In genomic region chr7:126686474-126686873, GRCh38 we compare ENCODE assay signal across 27 cellular contexts.
"Had no signal": no experiment of that assay in that cellular context is flagged by ENCODE, and none has a peak within 500 bp of the region (broad histone marks: within the 10 kb centered on the region; RNA-seq: fewer than 3 reads in every experiment).

No MANE protein-coding gene starts in this region.

- H3K9me3 ChIP-seq: mucosa of descending colon, pancreas, prostate gland, thoracic aorta, upper lobe of right lung had no signal

- H3K4me3 ChIP-seq: left lung, lung, mucosa of descending colon, pancreas, prostate gland, skin epidermis, suprapubic skin, thoracic aorta, tibial artery, upper lobe of right lung had no signal

- ATAC-seq: left colon; left lung; mucosa of descending colon; naive thymus-derived CD4-positive, alpha-beta T cell; pancreas; right cardiac atrium; sciatic nerve; stimulated activated naive B cell treated with anti-CD40 and anti-IgM and Interleukin-4, amounts not matched to agents 10 μg/mL and 1 μg/mL and 100 μg/mL, for 72 hours; stimulated activated naive CD8-positive, alpha-beta T cell treated with anti-CD3 and anti-CD28 coated beads, Interleukin-15, Interleukin-2, amounts not matched to agents 100 U/mL and 50 U/mL, for 24 hours had no signal

- H3K4me1 ChIP-seq: left lung, pancreas, prostate gland, suprapubic skin, tibial artery, upper lobe of right lung had no signal

- H3K36me3 ChIP-seq: left lung, pancreas, prostate gland, suprapubic skin, thoracic aorta, tibial artery, upper lobe of right lung had no signal

- H3K27ac ChIP-seq: left lung, pancreas, prostate gland, skin epidermis, suprapubic skin, thoracic aorta, tibial artery, upper lobe of right lung had no signal

- DNase-seq: hippocampal formation; left colon; midbrain; naive thymus-derived CD4-positive, alpha-beta T cell; nucleus accumbens; retina; stimulated activated CD4-positive, alpha-beta T cell treated with anti-CD3 and anti-CD28 coated beads, Interleukin-12 subunit alpha, Interleukin-12 subunit beta, amount 100 ng/mL, for 4 hours; stimulated activated CD4-positive, alpha-beta T cell treated with anti-CD3 and anti-CD28 coated beads, Interleukin-15, amount 100 ng/mL, for 24 hours; stimulated activated CD4-positive, alpha-beta T cell treated with anti-CD3 and anti-CD28 coated beads, Interleukin-2, amount 100 ng/mL, for 24 hours; stimulated activated CD4-positive, alpha-beta T cell treated with anti-CD3 and anti-CD28 coated beads, Interleukin-4, amount 100 ng/mL, for 1 hour; stimulated activated naive B cell treated with anti-CD40 and anti-IgM and Interleukin-4, amounts not matched to agents 10 μg/mL and 1 μg/mL and 100 μg/mL, for 72 hours; stimulated activated naive CD8-positive, alpha-beta T cell treated with anti-CD3 and anti-CD28 coated beads, Interleukin-15, Interleukin-2, amounts not matched to agents 100 U/mL and 50 U/mL, for 24 hours; tibial artery; trophoblast cell; upper lobe of right lung had no signal

- H3K27me3 ChIP-seq: left lung, pancreas, suprapubic skin, tibial artery, upper lobe of right lung had no signal

- FAIRE-seq: keratinocyte, pancreas, urothelium cell line had no signal
